8 cellular contexts compared by ENCODE assay signal in the genomic region with DNA sequence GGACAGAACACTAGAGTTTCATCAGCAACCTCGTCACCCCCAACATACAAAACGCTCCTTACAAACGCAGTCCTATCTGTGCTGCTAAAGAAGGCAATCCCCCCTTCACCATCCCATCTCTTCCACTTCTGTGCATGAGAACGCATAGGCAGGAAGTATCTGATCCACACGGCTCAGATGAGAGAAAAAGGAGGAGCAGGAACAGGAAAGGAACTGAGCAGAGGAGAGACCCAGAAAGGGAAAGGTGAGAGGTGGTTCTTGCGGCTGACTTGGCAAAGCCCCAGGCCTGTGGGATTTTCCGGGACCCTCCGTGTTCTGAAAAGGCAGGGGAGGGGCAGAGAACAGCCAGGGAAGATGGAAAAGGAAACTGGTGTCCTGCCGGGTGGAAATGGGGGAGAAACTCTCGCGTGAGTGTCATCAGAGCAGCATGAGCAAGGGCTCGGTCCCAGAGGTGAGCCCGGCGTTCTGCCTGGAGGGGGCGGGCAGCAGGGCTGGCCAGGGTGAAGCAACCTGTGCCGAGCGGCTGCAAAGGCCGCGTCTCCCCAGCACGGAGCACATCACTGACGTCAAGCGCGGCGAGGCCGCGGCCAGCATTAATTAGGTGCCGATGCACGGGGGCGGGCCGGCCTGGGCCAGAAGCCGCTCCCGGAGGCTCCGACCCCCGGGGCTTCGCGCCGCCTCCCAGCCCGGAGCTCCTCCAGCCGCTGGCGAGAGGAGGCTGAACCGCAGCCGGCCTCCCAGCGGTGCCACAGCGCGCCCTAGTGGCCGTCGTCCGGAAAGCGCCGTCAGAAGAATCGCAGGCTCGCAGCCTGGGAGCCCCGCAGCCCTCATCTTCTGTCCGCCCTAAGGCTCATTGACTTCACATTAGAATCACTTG. TPM values are rescaled to one million over a fixed set of nuclear protein-coding genes. Genes with fewer than 3 reads are reported as not detected.
DNase-seq lines count a peak whose midpoint lies in the region; ATAC-seq and TF ChIP-seq lines count a peak whose summit lies in the region.

No MANE protein-coding gene starts in this region.

- CTCF ChIA-PET in activated CD4-positive, alpha-beta memory T cell treated with anti-CD3 and anti-CD28 coated beads for 36 hours (lab: Charles Lee): interaction anchor here (0.6 to 4.0 kb wide), 50 partner anchors 9 to 660 kb away, joined by 3 to 99 read pairs (median 5); no protein-coding TSS in a partner anchor

- no peak overlapping the region for H3K27ac Mint-ChIP-seq in activated CD4-positive, alpha-beta memory T cell treated with anti-CD3 and anti-CD28 coated beads for 36 hours

- ATAC-seq in GM19351 (IDR thresholded peaks at IDR 0.05; ENCODE audit: unreplicated experiment): peak; percentile 86
- ATAC-seq in HG03460 (IDR thresholded peaks at IDR 0.05; ENCODE audit: unreplicated experiment): peak; percentile 80

- peaks cover 27% of the 10 kb centered on the region for H3K27me3 Mint-ChIP-seq in activated CD4-positive, alpha-beta memory T cell treated with anti-CD3 and anti-CD28 coated beads for 36 hours

- H3K9me3 Mint-ChIP-seq in activated CD4-positive, alpha-beta memory T cell treated with anti-CD3 and anti-CD28 coated beads for 36 hours: peaks cover 14% of the 10 kb centered on the region

- POLR2A ChIA-PET in activated CD4-positive, alpha-beta memory T cell treated with anti-CD3 and anti-CD28 coated beads for 36 hours (lab: Charles Lee): no interaction called here

- peak; percentile 100 for TF ChIP-seq CTCF in C4-2B (conservative IDR thresholded peaks at IDR 0.05)

- intact Hi-C loops in activated CD4-positive, alpha-beta memory T cell treated with anti-CD3 and anti-CD28 coated beads for 36 hours (cut with micrococcal nuclease): loop anchor here (1.0 to 5.0 kb wide), 2 partner anchors 535 to 648 kb away; no protein-coding TSS in a partner anchor

- DNase-seq in NCI-H524 (lab: John Stamatoyannopoulos, UW) (peak; percentile 81 to 83), ecto neural progenitor cell (ENCODE audit: low spot score) (peak; percentile 94), lung microvascular endothelial cell (ENCODE audit: low read depth in 2 of 2) (peak; percentile 86 to 91)
- DNase-seq in activated CD4-positive, alpha-beta memory T cell treated with anti-CD3 and anti-CD28 coated beads for 36 hours: peak; percentile 88
- peak; percentile 71 to 80 (median 73) for DNase-seq in stimulated activated CD4-positive, alpha-beta T cell treated with anti-CD3 and anti-CD28 coated beads, TNF-alpha, amount 100 ng/mL, for 24 hours (ENCODE audit: low read depth in 3 of 3)

- peak overlapping the region; percentile 65 for H3K27ac ChIP-seq in C4-2B

- H3K4me3 Mint-ChIP-seq in activated CD4-positive, alpha-beta memory T cell treated with anti-CD3 and anti-CD28 coated beads for 36 hours: peak overlapping the region; percentile 59

- H3K36me3 Mint-ChIP-seq in activated CD4-positive, alpha-beta memory T cell treated with anti-CD3 and anti-CD28 coated beads for 36 hours: no peaks in the 10 kb centered on the region

- peaks cover 5% of the 10 kb centered on the region for H3K4me1 Mint-ChIP-seq in activated CD4-positive, alpha-beta memory T cell treated with anti-CD3 and anti-CD28 coated beads for 36 hours (ENCODE audit: low read depth)

RNA-seq across cellular contexts. Expression of a gene that starts 35.8 kb away (rescaled TPM):
- not detected for total RNA-seq in activated CD4-positive, alpha-beta memory T cell treated with anti-CD3 and anti-CD28 coated beads for 36 hours
- total RNA-seq in lung microvascular endothelial cell: not detected in 2 replicates

RNA-seq across cellular contexts. Expression of a gene that starts 54.2 kb away (rescaled TPM):
- not detected for total RNA-seq in activated CD4-positive, alpha-beta memory T cell treated with anti-CD3 and anti-CD28 coated beads for 36 hours
- total RNA-seq in lung microvascular endothelial cell: 0.20 and 0.22 TPM in 2 replicates

Comparison
In these comparisons a context has a peak if more than half of its experiments do, and no peak if none do; other contexts are left out.
1. Peak in every context shown above with its lines: DNase-seq, ATAC-seq and H3K27ac ChIP-seq.